In the genomic region with DNA sequence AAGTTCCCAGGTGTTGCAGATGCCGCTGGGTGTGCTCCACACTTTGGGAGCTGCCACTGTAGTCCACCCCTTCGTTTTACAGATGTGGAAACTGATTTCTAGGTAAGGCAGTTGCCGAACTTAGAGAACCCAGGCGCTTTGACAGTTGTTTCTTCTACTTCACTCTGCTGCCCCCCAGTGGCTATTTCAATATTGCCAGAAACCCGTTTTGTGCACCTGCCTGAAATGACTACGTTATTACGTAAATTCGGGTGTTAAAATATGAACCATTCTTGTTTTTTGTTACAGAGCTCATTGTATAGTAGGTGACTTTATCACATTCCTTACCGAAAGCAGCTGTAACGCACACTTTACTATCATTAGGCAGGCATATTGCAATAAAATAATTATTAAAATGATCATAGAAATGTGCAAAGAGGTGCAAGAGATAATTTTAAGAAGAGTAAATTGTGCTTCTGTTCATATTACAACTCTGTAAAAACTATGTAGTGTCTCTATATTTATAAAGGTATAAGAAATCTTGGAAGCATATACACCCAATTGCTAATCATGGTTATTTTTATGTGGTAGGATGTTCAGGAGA, we compare ENCODE assay signal across 8 cellular contexts. TPM values are rescaled to one million over a fixed set of nuclear protein-coding genes. Genes with fewer than 3 reads are reported as not detected.
DNase-seq lines count a peak whose midpoint lies in the region; ATAC-seq and TF ChIP-seq lines count a peak whose summit lies in the region.

No MANE protein-coding gene starts in this region.

- no peak overlapping the region for H3K27ac Mint-ChIP-seq in chondrocyte (ENCODE audit: unreplicated experiment)

- H3K4me1 ChIP-seq in GM23248 (ENCODE audit: insufficient read depth) (no peaks in the 10 kb centered on the region), right lobe of liver (no peaks in the 10 kb centered on the region)

- H3K36me3 Mint-ChIP-seq in chondrocyte (ENCODE audit: low read depth): no peaks in the 10 kb centered on the region

- H3K27me3 ChIP-seq in AG04450 (ENCODE audit: control insufficient read depth, insufficient read depth, low read length): peaks cover 5% of the 10 kb centered on the region
- H3K27me3 ChIP-seq in GM23248 (replicated peaks; ENCODE audit: insufficient read depth): no peaks in the 10 kb centered on the region
- H3K27me3 ChIP-seq in right lobe of liver: no peaks in the 10 kb centered on the region

- no peak for TF ChIP-seq POLR2A in right lobe of liver (IDR thresholded peaks at IDR 0.05)

- 1 to 3% methylated on average over 10 of the region's 10 CpGs for WGBS in GM23248 (ENCODE audit: low coverage in 1 of 2, low lambda C conversion rate in 2 of 2, missing lambda C conversion rate in 2 of 2), 2 experiments
- WGBS in right lobe of liver (ENCODE audit: insufficient coverage, low coverage, low lambda C conversion rate, missing lambda C conversion rate): 4% methylated on average over 10 of the region's 10 CpGs

- H3K9me3 Mint-ChIP-seq in chondrocyte (ENCODE audit: low read depth): no peaks in the 10 kb centered on the region

- H3K27me3 Mint-ChIP-seq in chondrocyte (ENCODE audit: low read depth): peaks cover 2% of the 10 kb centered on the region

- intact Hi-C loops in right lobe of liver (cut with DNase I): no loop called here

- H3K4me3 ChIP-seq in AG04450 (ENCODE audit: low read depth, low read length) (no peak overlapping the region), GM23248 (no peak overlapping the region), right lobe of liver (no peak overlapping the region)

- H3F3A ChIP-seq in GM23248 (ENCODE audit: insufficient read depth): no peaks in the 10 kb centered on the region

- no peaks in the 10 kb centered on the region for H3K36me3 ChIP-seq in GM23248 (ENCODE audit: low read depth)
- H3K36me3 ChIP-seq in right lobe of liver: no peaks in the 10 kb centered on the region

- no peak overlapping the region for H2AFZ ChIP-seq in GM23248

- H4K20me1 ChIP-seq in GM23248 (ENCODE audit: insufficient read depth): no peaks in the 10 kb centered on the region

- H3K4me3 Mint-ChIP-seq in chondrocyte (ENCODE audit: unreplicated experiment): no peak overlapping the region

- no peaks in the 10 kb centered on the region for H3K9me3 ChIP-seq in AG04450 (ENCODE audit: control insufficient read depth, insufficient read depth, low read length)
- no peaks in the 10 kb centered on the region for H3K9me3 ChIP-seq in GM23248 (ENCODE audit: low read depth)
- H3K9me3 ChIP-seq in right lobe of liver: no peaks in the 10 kb centered on the region

- no peak overlapping the region for H3K9ac ChIP-seq in GM23248

- ATAC-seq in right lobe of liver: peak; percentile 78 to 94 (median 84)
- ATAC-seq in HG02588 (IDR thresholded peaks at IDR 0.05; ENCODE audit: unreplicated experiment): no peak

- TF ChIP-seq CTCF in AG04450 (IDR thresholded peaks at IDR 0.05; ENCODE audit: low read depth, low read length) (peak; percentile 87), chondrocyte (IDR thresholded peaks at IDR 0.05) (peak; percentile 92), right lobe of liver (IDR thresholded peaks at IDR 0.05) (peak; percentile 80 to 87 (median 85))

- no peaks in the 10 kb centered on the region for H3K79me2 ChIP-seq in GM23248 (ENCODE audit: insufficient read depth)

- no peaks in the 10 kb centered on the region for H3K4me1 Mint-ChIP-seq in chondrocyte (ENCODE audit: low read depth)

- in situ Hi-C loops in GM23248 (cut with MboI): no loop called here

- no peak overlapping the region for H3K27ac ChIP-seq in AG04450 (ENCODE audit: low read depth, low read length)
- no peak overlapping the region for H3K27ac ChIP-seq in GM23248
- H3K27ac ChIP-seq in right lobe of liver: no peak overlapping the region

- CTCF ChIA-PET in AG04450 (lab: Charles Lee): interaction anchor here (0.6 to 3.4 kb wide), 38 partner anchors 11 to 1359 kb away, joined by 3 to 46 read pairs (median 4); a partner anchor contains a TSS

- no peaks in the 10 kb centered on the region for H3K9me2 ChIP-seq in GM23248 (ENCODE audit: insufficient read depth)

- no peak overlapping the region for H3K4me2 ChIP-seq in GM23248 (ENCODE audit: unreplicated experiment)

- POLR2A ChIA-PET in AG04450 (lab: Yijun Ruan, JAX): no interaction called here

- DNase-seq in AG04450 (ENCODE audit: low read depth, low spot score) (peak; percentile 13), GM23248 (peak; percentile 79), NCI-H510A (lab: John Stamatoyannopoulos, UW) (peak; percentile 62), chondrocyte (ENCODE audit: low spot score) (no peak), right lobe of liver (peak in 2 of 3 donors; percentile 39 to 72)
- DNase-seq in activated CD4-positive, alpha-beta T cell treated with anti-CD3 and anti-CD28 coated beads for 4 hours: peak; percentile 78 to 94
- DNase-seq in stimulated activated CD4-positive, alpha-beta T cell treated with anti-CD3 and anti-CD28 coated beads, TNF-alpha, amount 100 ng/mL, for 4 hours (ENCODE audit: low read depth in 3 of 3): peak; percentile 60 to 82 (median 71)

RNA-seq across cellular contexts. Expression of a gene that starts 44.9 kb away (rescaled TPM):
- not detected in 2 replicates for polyA plus RNA-seq in AG04450 (2011; rRNA removed)
- polyA minus RNA-seq in AG04450 (2011; rRNA and poly(A)+ RNA removed): 0.28 TPM in 1 of 2 replicates, not detected in the other
- not detected in 2 replicates for total RNA-seq in GM23248 (2014; rRNA removed; shearing (Covaris generic))
- polyA plus RNA-seq in GM23248 (2016; fragmentation: Nextera tagmentation; extraction: Ambion mirVana): not detected in 2 replicates
- total RNA-seq in chondrocyte: 0.10 TPM in 1 of 3 replicates, not detected in the others
- under 1 TPM in 4 of 6 experiments, not detected in 2; 0.12 to 0.25 (median 0.17) TPM for total RNA-seq in right lobe of liver

RNA-seq across cellular contexts. Expression of a gene that starts 56.2 kb away (rescaled TPM):
- polyA plus RNA-seq in AG04450 (2011; rRNA removed): not detected in 2 replicates
- polyA minus RNA-seq in AG04450 (2011; rRNA and poly(A)+ RNA removed): not detected in 2 replicates
- total RNA-seq in GM23248 (2014; rRNA removed; shearing (Covaris generic)): not detected in 2 replicates
- 0.14 and 0.18 TPM in 2 replicates for polyA plus RNA-seq in GM23248 (2016; fragmentation: Nextera tagmentation; extraction: Ambion mirVana)
- not detected in 3 replicates for total RNA-seq in chondrocyte
- 10 to 100 TPM in 1 of 6 experiments, 1 to 10 TPM in 5; 1.9 to 20.5 (median 3.4) TPM for total RNA-seq in right lobe of liver
